Comparison of ENCODE assay signal across 8 cellular contexts in genomic region chr7:95545007-95545615, GRCh38. TPM values are rescaled to one million over a fixed set of nuclear protein-coding genes. Genes with fewer than 3 reads are reported as not detected.
DNase-seq lines count a peak whose midpoint lies in the region; ATAC-seq and TF ChIP-seq lines count a peak whose summit lies in the region.
"Had no signal": no experiment of that assay in that cellular context is flagged by ENCODE, and none has a peak within 500 bp of the region (broad histone marks: within the 10 kb centered on the region; RNA-seq: fewer than 3 reads in every experiment).

No MANE protein-coding gene starts in this region.

- intact Hi-C loops in Panc1 (cut with micrococcal nuclease; ENCODE audit: unreplicated experiment) = no loop called here

- peak overlapping the region; percentile 15 to 25; a peak in 3 of 4 replicates for H3K4me3 ChIP-seq in Panc1 (ENCODE audit: low read depth in 2 of 2, low read length in 2 of 2)
- peak overlapping the region in 1 of 2 donors; percentile 40 for H3K4me3 ChIP-seq in muscle layer of colon (ENCODE audit: low read depth in 1 of 2, low read length in 2 of 2)

- CTCF ChIA-PET in Panc1 (lab: Charles Lee) = interaction anchor here (0.6 to 1.1 kb wide), 9 partner anchors 33 to 1119 kb away, joined by 3 to 10 read pairs (median 5); no protein-coding TSS in a partner anchor

- BruUV-seq in Panc1 (replicated peaks; lab: Mats Ljungman, UMichigan) = no TSS peak

- TF ChIP-seq POLR2A in erythroblast (IDR thresholded peaks at IDR 0.05; ENCODE audit: low read length) = no peak

- peak overlapping the region; percentile 80 for H3K9ac ChIP-seq in muscle layer of colon (ENCODE audit: low read length)

- H3K27me3 ChIP-seq in Panc1 (ENCODE audit: control insufficient read depth, insufficient read depth, low read length) (no peaks in the 10 kb centered on the region), muscle layer of colon (ENCODE audit: control insufficient read depth in 1 of 2, insufficient read depth in 2 of 2, low read length in 2 of 2) (no peaks in the 10 kb centered on the region)

- H3K27ac ChIP-seq in Panc1 (ENCODE audit: low read length) = no peak overlapping the region
- peak overlapping the region; percentile 68 for H3K27ac ChIP-seq in muscle layer of colon (ENCODE audit: low read depth, low read length)

- H3K4me1 ChIP-seq in Panc1 (ENCODE audit: control insufficient read depth, insufficient read depth, low read length) (no peaks in the 10 kb centered on the region; the same call in 1 of the 2 replicates), muscle layer of colon (ENCODE audit: insufficient read depth, low read length) (peaks cover 39% of the 10 kb centered on the region)

- ATAC-seq in Panc1 (peak; percentile 93), GM18867 (IDR thresholded peaks at IDR 0.05; ENCODE audit: unreplicated experiment) (no peak), HG03025 (IDR thresholded peaks at IDR 0.05; ENCODE audit: low FRiP score, unreplicated experiment) (no peak), GM19395 (IDR thresholded peaks at IDR 0.05; ENCODE audit: unreplicated experiment) (no peak)

- H3K9me3 ChIP-seq in Panc1 (ENCODE audit: control insufficient read depth, insufficient read depth, low read depth, low read length) (no peaks in the 10 kb centered on the region), muscle layer of colon (ENCODE audit: low read length) (no peaks in the 10 kb centered on the region)

- H3K36me3 ChIP-seq in Panc1 (ENCODE audit: control insufficient read depth, insufficient read depth, low read length) (no peaks in the 10 kb centered on the region), muscle layer of colon (ENCODE audit: insufficient read depth, low read length) (no peaks in the 10 kb centered on the region)

- DNase-seq in GM20000 (ENCODE audit: low spot score) (no peak), Panc1 (ENCODE audit: low read depth, low spot score) (peak; percentile 78), erythroblast (lab: John Stamatoyannopoulos, UW) (peak; percentile 6 to 36)

- POLR2A ChIA-PET in Panc1 (lab: Charles Lee) = interaction anchor here (0.6 kb wide), 1 partner anchor 136 kb away, joined by 3 read pairs; no protein-coding TSS in a partner anchor

- in situ Hi-C loops in Panc1 (cut with HindIII; ENCODE audit: low pct_unique_long_range_greater_than_20kb, low sequenced_read_pairs) = no loop called here

- TF ChIP-seq CTCF in GM20000 (IDR thresholded peaks at IDR 0.05; ENCODE audit: extremely low read depth, missing control alignments) (peak; percentile 41), Panc1 (IDR thresholded peaks at IDR 0.05) (peak; percentile 75)

RNA-seq across cellular contexts. Expression of gene PDK4, which starts 51.2 kb away (rescaled TPM):
- 1.4 TPM for total RNA-seq in Panc1 (2021; ENCODE audit: unreplicated experiment)
- polyA plus RNA-seq in Panc1 (2012; ENCODE audit: insufficient read length) = 1.5 TPM
- total RNA-seq: activated CD8-positive, alpha-beta memory T cell treated with anti-CD3 and anti-CD28 coated beads for 36 hours had no signal

RNA-seq across cellular contexts. Expression of gene ASB4, which starts 59.4 kb away (rescaled TPM):
- total RNA-seq in Panc1 (2021; ENCODE audit: unreplicated experiment) = 0.15 TPM
- polyA plus RNA-seq in Panc1 (2012; ENCODE audit: insufficient read length) = 0.15 TPM
- total RNA-seq: activated CD8-positive, alpha-beta memory T cell treated with anti-CD3 and anti-CD28 coated beads for 36 hours had no signal
